8 cellular contexts compared by ENCODE assay signal in the genomic region with DNA sequence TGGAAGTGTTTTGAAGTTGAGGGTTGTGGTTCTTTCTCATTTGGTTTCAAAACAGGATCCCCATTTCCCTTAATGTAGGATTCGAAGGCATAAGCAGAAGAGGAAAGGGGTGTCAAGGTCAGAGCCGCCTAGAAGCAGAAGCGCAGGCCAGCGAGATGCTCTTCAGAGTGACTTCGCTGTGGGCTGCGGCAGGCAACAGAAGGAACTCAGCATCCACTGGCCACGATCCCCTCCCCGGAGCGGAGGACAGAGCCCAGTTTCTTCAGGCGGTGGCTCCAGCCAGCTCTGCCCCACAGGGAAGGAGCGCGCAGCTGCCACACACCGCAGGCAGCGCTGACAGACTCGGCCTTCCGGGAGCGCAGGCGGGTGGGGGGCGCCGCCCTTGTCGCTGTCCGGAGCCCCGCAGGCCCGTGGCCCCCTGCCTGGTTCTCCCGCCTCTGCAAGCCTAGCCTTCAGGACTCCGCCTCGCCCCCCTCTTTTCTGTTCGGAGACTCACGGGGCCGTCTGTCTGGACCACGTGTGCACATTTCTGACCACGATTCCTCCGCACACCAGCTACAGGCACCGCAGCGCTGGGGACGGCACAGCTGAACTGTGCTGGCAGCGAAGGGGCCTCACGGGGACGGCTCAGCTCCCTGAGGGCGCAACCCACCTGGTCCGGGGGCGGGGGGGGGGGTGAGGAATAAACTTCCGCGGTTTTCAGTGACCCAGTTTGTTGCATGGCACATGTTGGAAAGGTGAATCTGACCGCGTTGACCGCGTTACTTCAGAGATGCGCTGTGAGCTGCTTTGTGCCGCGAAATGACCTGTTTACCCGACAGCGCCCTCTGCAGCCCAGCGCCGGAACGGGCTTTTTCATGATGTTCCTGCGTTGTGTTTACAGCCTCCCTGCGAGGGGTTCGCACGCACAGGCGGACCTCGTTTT. TPM values are rescaled to one million over a fixed set of nuclear protein-coding genes. Genes with fewer than 3 reads are reported as not detected.
DNase-seq lines count a peak whose midpoint lies in the region; ATAC-seq and TF ChIP-seq lines count a peak whose summit lies in the region.

No MANE protein-coding gene starts in this region.

- peak overlapping the region; percentile 89 for H3K4me3 Mint-ChIP-seq in activated B cell treated with CpG ODN at 0.5 μM for 24 hours

- peak; percentile 96 for DNase-seq in ELF-1 (ENCODE audit: low read depth, low spot score)
- peak; percentile 3 for DNase-seq in GOT3 (lab: John Stamatoyannopoulos, UW)
- DNase-seq in NCI-H1105 (lab: John Stamatoyannopoulos, UW), result peak; percentile 83
- DNase-seq in activated B cell treated with CpG ODN at 0.5 μM for 24 hours, result peak; percentile 77
- DNase-seq in caudate nucleus (lab: John Stamatoyannopoulos, UW), result peak in 42 of 61 donors; percentile 6 to 61 (median 30)
- DNase-seq in left colon, result peak; percentile 76 to 87
- DNase-seq in stimulated activated CD4-positive, alpha-beta T cell treated with anti-CD3 and anti-CD28 coated beads, Interleukin-1b, Interleukin-23, amount 100 ng/mL, for 48 hours, result peak; percentile 91
- no peak for DNase-seq in HuH-7.5 (ENCODE audit: low spot score)

- no peaks in the 10 kb centered on the region for H3K36me3 Mint-ChIP-seq in activated B cell treated with CpG ODN at 0.5 μM for 24 hours (ENCODE audit: low read depth)

- H3K9me3 Mint-ChIP-seq in activated B cell treated with CpG ODN at 0.5 μM for 24 hours, result no peaks in the 10 kb centered on the region

- peaks cover 24% of the 10 kb centered on the region for H3K4me1 Mint-ChIP-seq in activated B cell treated with CpG ODN at 0.5 μM for 24 hours

- H3K27ac ChIP-seq in caudate nucleus (ENCODE audit: low read depth, low read length), result no peak overlapping the region

- ATAC-seq in activated B cell treated with CpG ODN at 0.5 μM for 24 hours (ENCODE audit: low read depth), result peak; percentile 77
- ATAC-seq in left colon, result peak; percentile 89

- peaks cover 21% of the 10 kb centered on the region for H3K27me3 Mint-ChIP-seq in activated B cell treated with CpG ODN at 0.5 μM for 24 hours

- CTCF ChIA-PET in activated B cell treated with CpG ODN at 0.5 μM for 24 hours (lab: Charles Lee), result interaction anchor here (0.8 to 1.9 kb wide), 5 partner anchors 13 to 575 kb away, joined by 3 to 5 read pairs (median 3); no protein-coding TSS in a partner anchor

- intact Hi-C loops in activated B cell treated with CpG ODN at 0.5 μM for 24 hours (cut with micrococcal nuclease) (loop anchor here (1.0 to 10.0 kb wide), 7 partner anchors 134 to 762 kb away; a partner anchor contains a TSS), left colon (cut with DNase I, micrococcal nuclease) (loop anchor here in 1 of 2 donors (10.0 kb wide), 1 partner anchor 56 kb away; a partner anchor contains a TSS)

- peak overlapping the region; percentile 74 for H3K27ac Mint-ChIP-seq in activated B cell treated with CpG ODN at 0.5 μM for 24 hours

- TF ChIP-seq CTCF in activated B cell treated with CpG ODN at 0.5 μM for 24 hours (IDR thresholded peaks at IDR 0.05), result peak; percentile 43

- POLR2A ChIA-PET in activated B cell treated with CpG ODN at 0.5 μM for 24 hours (lab: Charles Lee), result interaction anchor here (0.7 to 1.4 kb wide), 4 partner anchors 199 to 762 kb away, joined by 4 to 9 read pairs (median 4); no protein-coding TSS in a partner anchor

RNA-seq across cellular contexts. Expression of a gene that starts 26.1 kb away (rescaled TPM):
- total RNA-seq in activated B cell treated with CpG ODN at 0.5 μM for 24 hours (not detected in 2 replicates), left colon (not detected)

RNA-seq across cellular contexts. Expression of a gene that starts 59.9 kb away (rescaled TPM):
- total RNA-seq in activated B cell treated with CpG ODN at 0.5 μM for 24 hours (not detected in 2 replicates), left colon (under 1 TPM in 1 of 2 donors, not detected in 1; 0.39 TPM)
